ENCODE assay signal across 1 cellular context in the genomic region with DNA sequence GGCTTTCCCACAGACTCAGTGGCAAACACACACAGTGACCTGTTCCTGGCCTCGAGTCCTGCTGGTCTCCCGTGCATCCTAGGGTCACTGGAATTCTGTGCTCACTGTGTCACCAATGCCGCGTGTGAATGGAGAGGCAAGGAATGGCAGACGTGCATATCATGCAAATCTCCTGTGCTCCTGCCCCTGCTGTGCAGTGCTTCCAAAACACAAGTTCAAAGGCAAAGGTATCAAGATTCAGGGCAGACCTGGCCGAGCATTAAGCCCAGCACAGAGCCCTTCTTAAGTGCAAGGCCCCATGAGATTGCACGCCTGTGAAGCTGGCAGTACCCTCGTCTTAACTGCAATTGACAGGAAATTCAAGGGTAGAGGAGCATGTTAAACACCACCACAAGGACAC.
TF ChIP-seq lines count a peak whose summit lies in the region.

No MANE protein-coding gene starts in this region.

TF ChIP-seq in GM23338, 12 proteins besides CTCF, POLR2A, EP300 and RAD21 (continued from another document):
- TF ChIP-seq, protein P1, sequence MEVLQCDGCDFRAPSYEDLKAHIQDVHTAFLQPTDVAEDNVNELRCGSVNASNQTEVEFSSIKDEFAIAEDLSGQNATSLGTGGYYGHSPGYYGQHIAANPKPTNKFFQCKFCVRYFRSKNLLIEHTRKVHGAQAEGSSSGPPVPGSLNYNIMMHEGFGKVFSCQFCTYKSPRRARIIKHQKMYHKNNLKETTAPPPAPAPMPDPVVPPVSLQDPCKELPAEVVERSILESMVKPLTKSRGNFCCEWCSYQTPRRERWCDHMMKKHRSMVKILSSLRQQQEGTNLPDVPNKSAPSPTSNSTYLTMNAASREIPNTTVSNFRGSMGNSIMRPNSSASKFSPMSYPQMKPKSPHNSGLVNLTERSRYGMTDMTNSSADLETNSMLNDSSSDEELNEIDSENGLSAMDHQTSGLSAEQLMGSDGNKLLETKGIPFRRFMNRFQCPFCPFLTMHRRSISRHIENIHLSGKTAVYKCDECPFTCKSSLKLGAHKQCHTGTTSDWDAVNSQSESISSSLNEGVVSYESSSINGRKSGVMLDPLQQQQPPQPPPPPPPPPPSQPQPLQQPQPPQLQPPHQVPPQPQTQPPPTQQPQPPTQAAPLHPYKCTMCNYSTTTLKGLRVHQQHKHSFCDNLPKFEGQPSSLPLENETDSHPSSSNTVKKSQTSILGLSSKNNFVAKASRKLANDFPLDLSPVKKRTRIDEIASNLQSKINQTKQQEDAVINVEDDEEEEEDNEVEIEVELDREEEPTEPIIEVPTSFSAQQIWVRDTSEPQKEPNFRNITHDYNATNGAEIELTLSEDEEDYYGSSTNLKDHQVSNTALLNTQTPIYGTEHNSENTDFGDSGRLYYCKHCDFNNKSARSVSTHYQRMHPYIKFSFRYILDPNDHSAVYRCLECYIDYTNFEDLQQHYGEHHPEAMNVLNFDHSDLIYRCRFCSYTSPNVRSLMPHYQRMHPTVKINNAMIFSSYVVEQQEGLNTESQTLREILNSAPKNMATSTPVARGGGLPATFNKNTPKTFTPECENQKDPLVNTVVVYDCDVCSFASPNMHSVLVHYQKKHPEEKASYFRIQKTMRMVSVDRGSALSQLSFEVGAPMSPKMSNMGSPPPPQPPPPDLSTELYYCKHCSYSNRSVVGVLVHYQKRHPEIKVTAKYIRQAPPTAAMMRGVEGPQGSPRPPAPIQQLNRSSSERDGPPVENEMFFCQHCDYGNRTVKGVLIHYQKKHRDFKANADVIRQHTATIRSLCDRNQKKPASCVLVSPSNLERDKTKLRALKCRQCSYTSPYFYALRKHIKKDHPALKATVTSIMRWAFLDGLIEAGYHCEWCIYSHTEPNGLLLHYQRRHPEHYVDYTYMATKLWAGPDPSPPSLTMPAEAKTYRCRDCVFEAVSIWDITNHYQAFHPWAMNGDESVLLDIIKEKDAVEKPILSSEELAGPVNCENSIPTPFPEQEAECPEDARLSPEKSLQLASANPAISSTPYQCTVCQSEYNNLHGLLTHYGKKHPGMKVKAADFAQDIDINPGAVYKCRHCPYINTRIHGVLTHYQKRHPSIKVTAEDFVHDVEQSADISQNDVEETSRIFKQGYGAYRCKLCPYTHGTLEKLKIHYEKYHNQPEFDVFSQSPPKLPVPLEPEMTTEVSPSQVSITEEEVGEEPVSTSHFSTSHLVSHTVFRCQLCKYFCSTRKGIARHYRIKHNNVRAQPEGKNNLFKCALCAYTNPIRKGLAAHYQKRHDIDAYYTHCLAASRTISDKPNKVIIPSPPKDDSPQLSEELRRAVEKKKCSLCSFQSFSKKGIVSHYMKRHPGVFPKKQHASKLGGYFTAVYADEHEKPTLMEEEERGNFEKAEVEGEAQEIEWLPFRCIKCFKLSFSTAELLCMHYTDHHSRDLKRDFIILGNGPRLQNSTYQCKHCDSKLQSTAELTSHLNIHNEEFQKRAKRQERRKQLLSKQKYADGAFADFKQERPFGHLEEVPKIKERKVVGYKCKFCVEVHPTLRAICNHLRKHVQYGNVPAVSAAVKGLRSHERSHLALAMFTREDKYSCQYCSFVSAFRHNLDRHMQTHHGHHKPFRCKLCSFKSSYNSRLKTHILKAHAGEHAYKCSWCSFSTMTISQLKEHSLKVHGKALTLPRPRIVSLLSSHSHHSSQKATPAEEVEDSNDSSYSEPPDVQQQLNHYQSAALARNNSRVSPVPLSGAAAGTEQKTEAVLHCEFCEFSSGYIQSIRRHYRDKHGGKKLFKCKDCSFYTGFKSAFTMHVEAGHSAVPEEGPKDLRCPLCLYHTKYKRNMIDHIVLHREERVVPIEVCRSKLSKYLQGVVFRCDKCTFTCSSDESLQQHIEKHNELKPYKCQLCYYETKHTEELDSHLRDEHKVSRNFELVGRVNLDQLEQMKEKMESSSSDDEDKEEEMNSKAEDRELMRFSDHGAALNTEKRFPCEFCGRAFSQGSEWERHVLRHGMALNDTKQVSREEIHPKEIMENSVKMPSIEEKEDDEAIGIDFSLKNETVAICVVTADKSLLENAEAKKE (CRISPR knock-in tag; IDR thresholded peaks at IDR 0.05) = no peak
- TF ChIP-seq, protein P2, sequence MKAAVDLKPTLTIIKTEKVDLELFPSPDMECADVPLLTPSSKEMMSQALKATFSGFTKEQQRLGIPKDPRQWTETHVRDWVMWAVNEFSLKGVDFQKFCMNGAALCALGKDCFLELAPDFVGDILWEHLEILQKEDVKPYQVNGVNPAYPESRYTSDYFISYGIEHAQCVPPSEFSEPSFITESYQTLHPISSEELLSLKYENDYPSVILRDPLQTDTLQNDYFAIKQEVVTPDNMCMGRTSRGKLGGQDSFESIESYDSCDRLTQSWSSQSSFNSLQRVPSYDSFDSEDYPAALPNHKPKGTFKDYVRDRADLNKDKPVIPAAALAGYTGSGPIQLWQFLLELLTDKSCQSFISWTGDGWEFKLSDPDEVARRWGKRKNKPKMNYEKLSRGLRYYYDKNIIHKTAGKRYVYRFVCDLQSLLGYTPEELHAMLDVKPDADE (IDR thresholded peaks at IDR 0.05) = no peak
- TF ChIP-seq NANOG (IDR thresholded peaks at IDR 0.05; ENCODE audit: borderline replicate concordance) = no peak
